ENCODE assay signal across 12 cellular contexts in genomic region chr1:162419450-162419931, GRCh38. TPM values are rescaled to one million over a fixed set of nuclear protein-coding genes. Genes with fewer than 3 reads are reported as not detected.
A peak's percentile ranks its signal among the peaks of the same experiment; 100 is the strongest.
DNase-seq lines count a peak whose midpoint lies in the region; ATAC-seq and TF ChIP-seq lines count a peak whose summit lies in the region.
"Not testable (repeated sequence)": the region's sequence is repeated elsewhere in the genome, so short reads cannot be mapped to it uniquely, and the experiment has no call there.
"Had no signal": no experiment of that assay in that cellular context is flagged by ENCODE, and none has a peak within 500 bp of the region (broad histone marks: within the 10 kb centered on the region; RNA-seq: fewer than 3 reads in every experiment).

No MANE protein-coding gene starts in this region.

- not testable (repeated sequence) for H3K4me3 ChIP-seq in HEK293 (ENCODE audit: low read depth, low read length); epithelial cell of esophagus (ENCODE audit: low read length)
- peak overlapping the region in 2 of 4 donors; percentile 8 to 24 for H3K4me3 ChIP-seq in transverse colon

- in situ Hi-C loops in transverse colon (cut with MboI; ENCODE audit: low pct_ligation_motif_present in 1 of 4, low pct_unique_long_range_greater_than_20kb in 1 of 4, low sequenced_read_pairs in 3 of 4) = not testable (repeated sequence)

- not testable (repeated sequence) for H3K27ac ChIP-seq in HEK293 (ENCODE audit: extremely low read depth, low read depth, low read length)
- H3K27ac ChIP-seq in VCaP = peak overlapping the region; percentile 74; the same call in 1 of the 2 replicates
- peak overlapping the region; percentile 70 to 84 (median 82) for H3K27ac ChIP-seq in transverse colon

- H3K9me3 Mint-ChIP-seq in Calu3 (ENCODE audit: low read depth, unreplicated experiment) = peaks cover 13% of the 10 kb centered on the region
- not testable (repeated sequence) for H3K9me3 Mint-ChIP-seq in immature natural killer cell, natural killer cell

- not testable (repeated sequence) for TF ChIP-seq CTCF in Calu3 (IDR thresholded peaks at IDR 0.05; ENCODE audit: unreplicated experiment); HEK293 (tag by site-specific recombination; IDR thresholded peaks at IDR 0.05); VCaP (conservative IDR thresholded peaks at IDR 0.05); epithelial cell of esophagus (IDR thresholded peaks at IDR 0.05; ENCODE audit: insufficient read depth, low read depth, low read length, missing control alignments); natural killer cell (IDR thresholded peaks at IDR 0.05); transverse colon (IDR thresholded peaks at IDR 0.05)

- peaks cover 48% of the 10 kb centered on the region for H3K4me1 Mint-ChIP-seq in Calu3 (ENCODE audit: low read depth, unreplicated experiment)
- peaks cover 71 to 82% of the 10 kb centered on the region in 2 donors for H3K4me1 Mint-ChIP-seq in immature natural killer cell
- H3K4me1 Mint-ChIP-seq in natural killer cell = peaks cover 65 to 75% of the 10 kb centered on the region in 2 donors

- ATAC-seq in natural killer cell = not testable (repeated sequence)

- H3K36me3 ChIP-seq in HEK293 (ENCODE audit: control insufficient read depth in 2 of 2, insufficient read depth in 1 of 2, low read length in 2 of 2); transverse colon: not testable (repeated sequence)

- H3K4me3 Mint-ChIP-seq in Calu3 (ENCODE audit: low read depth, unreplicated experiment) = peak overlapping the region; percentile 23
- H3K4me3 Mint-ChIP-seq in immature natural killer cell = peak overlapping the region; percentile 2 to 88 (median 21)
- not testable (repeated sequence) for H3K4me3 Mint-ChIP-seq in natural killer cell

- H3K27ac Mint-ChIP-seq in Calu3 (ENCODE audit: unreplicated experiment) (peak overlapping the region; percentile 94), immature natural killer cell (peak overlapping the region; percentile 92 to 98 (median 96)), natural killer cell (peak overlapping the region; percentile 88 to 91)

- peak; percentile 48 for TF ChIP-seq POLR2A in transverse colon (IDR thresholded peaks at IDR 0.05)

- H3K9me3 ChIP-seq in HEK293 (ENCODE audit: control insufficient read depth, insufficient read depth, low read depth, low read length); transverse colon: not testable (repeated sequence)

- not testable (repeated sequence) for H3K4me1 ChIP-seq in HEK293 (ENCODE audit: control insufficient read depth, insufficient read depth, low read length)
- H3K4me1 ChIP-seq in transverse colon = peaks cover 0 to 25% (median 12%) of the 10 kb centered on the region in 4 donors

- WGBS in transverse colon (ENCODE audit: low coverage in 1 of 2), 2 donors = 34 to 43% methylated on average over 4 to 9 of the region's 9 CpGs

- not testable (repeated sequence) for H3K36me3 Mint-ChIP-seq in Calu3 (ENCODE audit: insufficient read depth, unreplicated experiment); immature natural killer cell; natural killer cell

- not testable (repeated sequence) for H3K27me3 Mint-ChIP-seq in Calu3 (ENCODE audit: unreplicated experiment); immature natural killer cell (ENCODE audit: low read depth in 3 of 3); natural killer cell (ENCODE audit: low read depth in 2 of 2)

- BruUV-seq in Calu3 (replicated peaks; lab: Mats Ljungman, UMichigan) = not testable (repeated sequence)

- not testable (repeated sequence) for H3K27me3 ChIP-seq in transverse colon

- not testable (repeated sequence) for TF ChIP-seq EP300 in transverse colon (IDR thresholded peaks at IDR 0.05; ENCODE audit: low read depth)

- DNase-seq in Calu3 (peak; percentile 75), OCI-M1 (lab: John Stamatoyannopoulos, UW) (peak; percentile 31), epithelial cell of esophagus (ENCODE audit: low read depth) (peak; percentile 75), transverse colon (peak; percentile 77)
- not testable (repeated sequence) for DNase-seq in immature natural killer cell, natural killer cell

- CTCF ChIA-PET in Calu3 (lab: Charles Lee) = interaction anchor here (0.6 to 1.8 kb wide), 8 partner anchors 11 to 338 kb away, joined by 3 to 5 read pairs (median 3); no protein-coding TSS in a partner anchor
- CTCF ChIA-PET in HEK293 (lab: Yijun Ruan, JAX) = interaction anchor here (0.7 kb wide), 1 partner anchor 446 kb away, joined by 3 read pairs; no protein-coding TSS in a partner anchor

- intact Hi-C loops in Calu3 (cut with micrococcal nuclease; ENCODE audit: unreplicated experiment); natural killer cell (cut with micrococcal nuclease); transverse colon (cut with DNase I; ENCODE audit: low total_unique reads): not testable (repeated sequence)

- POLR2A ChIA-PET in HEK293 (lab: Yijun Ruan, JAX) = not testable (repeated sequence)

TF ChIP-seq in HEK293, 187 proteins besides CTCF, POLR2A, EP300 and RAD21:
- TF ChIP-seq SCRT2 (tag by site-specific recombination; IDR thresholded peaks at IDR 0.05) = peak; percentile 75
- 0 out of 2 replicates have a peak, but pooled peaks have one; percentile 26 for TF ChIP-seq SCRT1 (tag by site-specific recombination; IDR thresholded peaks at IDR 0.05; ENCODE audit: borderline replicate concordance)

RNA-seq across cellular contexts. Expression of gene SH2D1B, which starts 7.6 kb away (rescaled TPM):
- not detected in 2 replicates for total RNA-seq in Calu3 (2022)
- 1,000 to 10,000 TPM in 1 of 3 donors, 100 to 1,000 TPM in 2; 598 to 1,411 (median 608) TPM for polyA plus RNA-seq in immature natural killer cell
- total RNA-seq in natural killer cell = 100 to 1,000 TPM; 133 to 250 (median 143) TPM
- total RNA-seq in transverse colon = 1 to 10 TPM in 1 of 4 donors, under 1 TPM in 3; 0.37 to 1.4 (median 0.81) TPM
- total RNA-seq: CD4-positive, CD25-positive, alpha-beta regulatory T cell; NCI-H460; OCI-LY7 had no signal

RNA-seq across cellular contexts. Expression of gene C1orf226, which starts 38.0 kb away (rescaled TPM):
- total RNA-seq in Calu3 (2022) (10.5 and 14.1 TPM in 2 replicates), natural killer cell (under 1 TPM; 0.09 to 0.34 (median 0.13) TPM), transverse colon (10 to 100 TPM; 13.1 to 20.3 (median 16.7) TPM)
- polyA plus RNA-seq in immature natural killer cell = not detected
- total RNA-seq: OCI-LY7 had no signal

RNA-seq across cellular contexts. Expression of gene SPATA46, which starts 42.8 kb away (rescaled TPM):
- not detected in 2 replicates for total RNA-seq in Calu3 (2022)
- polyA plus RNA-seq in immature natural killer cell = under 1 TPM in 1 of 3 donors, not detected in 2; 0.22 TPM
- total RNA-seq in natural killer cell = not detected
- total RNA-seq in transverse colon = not detected
- total RNA-seq: CD4-positive, CD25-positive, alpha-beta regulatory T cell; Daoy; NCI-H460; OCI-LY7 had no signal
- polyA plus RNA-seq: CD4-positive, CD25-positive, alpha-beta regulatory T cell had no signal

Comparison
In these comparisons a context has a peak if more than half of its experiments do, and no peak if none do; other contexts are left out.
1. RNA of gene SH2D1B, which starts 7.6 kb away (total RNA-seq): 133 to 250 TPM in natural killer cell; 0.37 to 1.4 TPM in transverse colon and not detected in Calu3; every median in the first group is over 10 times any median in the second.
2. Peak in every context shown above with its lines, with median percentiles within 50 percentile points of each other: H3K27ac Mint-ChIP-seq.